9 cellular contexts compared by ENCODE assay signal in the genomic region with DNA sequence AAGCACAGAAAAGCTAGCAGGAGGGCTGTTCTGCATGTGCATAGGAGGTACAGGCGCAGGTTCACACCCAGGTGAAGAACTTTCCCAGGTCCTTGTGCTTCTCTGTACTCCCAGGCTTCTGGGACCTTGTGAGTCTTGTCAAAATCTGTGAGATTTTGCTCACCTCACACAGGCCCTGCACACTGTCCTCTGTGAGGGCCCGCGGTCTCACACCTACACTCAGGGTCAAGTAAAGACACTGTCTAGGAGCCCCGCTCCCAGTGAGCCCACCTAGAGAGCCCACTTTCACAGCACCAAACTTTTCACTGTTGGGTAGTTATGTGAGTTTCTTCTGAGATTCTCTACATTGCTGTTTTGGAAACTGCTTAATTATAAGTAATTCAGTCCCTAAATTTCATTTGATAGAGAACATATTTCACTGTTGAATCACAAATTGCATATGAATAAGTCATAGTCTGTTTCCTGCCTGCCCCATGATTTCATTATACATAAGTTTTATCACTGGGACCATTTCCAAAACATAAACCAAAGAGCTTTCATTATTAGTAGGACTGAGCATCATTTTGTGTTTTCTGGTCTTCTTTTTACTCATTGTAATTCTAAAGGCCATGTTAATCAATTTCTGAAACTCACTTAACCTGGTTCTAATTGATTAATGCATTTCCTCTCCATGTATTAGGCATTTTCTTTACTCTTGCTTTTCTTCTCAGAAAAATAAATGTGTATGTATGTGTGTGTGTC.
DNase-seq lines count a peak whose midpoint lies in the region; ATAC-seq lines count a peak whose summit lies in the region.
"Had no signal": no experiment of that assay in that cellular context is flagged by ENCODE, and none has a peak within 500 bp of the region (broad histone marks: within the 10 kb centered on the region; RNA-seq: fewer than 3 reads in every experiment).

No MANE protein-coding gene starts in this region.

- DNase-seq in HCEC 1CT (peak; percentile 87), NCI-H226 (peak; percentile 76), kidney tubule cell (ENCODE audit: low spot score) (peak; percentile 79), HK-2 (ENCODE audit: unreplicated experiment) (no peak), retina (no peak), NCI-H524 (lab: John Stamatoyannopoulos, UW) (no peak)
- DNase-seq: NCI-H774 had no signal

- ATAC-seq in GM18499 (IDR thresholded peaks at IDR 0.05; ENCODE audit: insufficient read depth, unreplicated experiment) (peak; percentile 92), GM21367 (IDR thresholded peaks at IDR 0.05; ENCODE audit: unreplicated experiment) (no peak)

Comparison
In these comparisons a context has a peak if more than half of its experiments do, and no peak if none do; other contexts are left out.
1. DNase-seq: peak in HCEC 1CT (single experiment), NCI-H226 (single experiment) and kidney tubule cell (single experiment); none in HK-2 (single experiment), retina (single experiment) and NCI-H524 (0 of 2).